21 cellular contexts compared by ENCODE assay signal in genomic region chr5:78095119-78095518, GRCh38.
"Had no signal": no experiment of that assay in that cellular context is flagged by ENCODE, and none has a peak within 500 bp of the region (broad histone marks: within the 10 kb centered on the region; RNA-seq: fewer than 3 reads in every experiment).

No MANE protein-coding gene starts in this region.

- H3K9me3 ChIP-seq: left lung, lower lobe of right lung, psoas muscle, spleen, testis, tibial artery had no signal

- H3K4me3 ChIP-seq: coronary artery, left lung, lower lobe of right lung, psoas muscle, skin epidermis, spleen, testis, tibial artery had no signal

- H3K4me1 Mint-ChIP-seq: immature natural killer cell; nephron progenitor cell; stimulated activated memory B cell treated with anti-CD40 and anti-IgM and Interleukin-4, amounts not matched to agents 10 μg/mL and 1 μg/mL and 100 μg/mL, for 72 hours had no signal

- ATAC-seq: effector memory CD8-positive, alpha-beta T cell; left lung; lower lobe of right lung; naive thymus-derived CD8-positive, alpha-beta T cell; psoas muscle; right cardiac atrium; stimulated activated memory B cell treated with anti-CD40 and anti-IgM and Interleukin-4, amounts not matched to agents 10 μg/mL and 1 μg/mL and 100 μg/mL, for 72 hours; stimulated activated naive CD8-positive, alpha-beta T cell treated with anti-CD3 and anti-CD28 coated beads, Interleukin-15, Interleukin-2, amounts not matched to agents 100 U/mL and 50 U/mL, for 24 hours had no signal

- H3K9me3 Mint-ChIP-seq: effector memory CD8-positive, alpha-beta T cell; immature natural killer cell; stimulated activated memory B cell treated with anti-CD40 and anti-IgM and Interleukin-4, amounts not matched to agents 10 μg/mL and 1 μg/mL and 100 μg/mL, for 72 hours had no signal

- H3K4me1 ChIP-seq: left lung, lower lobe of right lung, psoas muscle, spleen, testis, tibial artery had no signal

- H3K27ac ChIP-seq: coronary artery, left lung, lower lobe of right lung, psoas muscle, skin epidermis, spleen, testis, tibial artery had no signal

- DNase-seq: dermis blood vessel endothelial cell; effector memory CD8-positive, alpha-beta T cell; hypothalamus; immature natural killer cell; left lung; lower lobe of right lung; naive thymus-derived CD8-positive, alpha-beta T cell; nephron progenitor cell; nucleus accumbens; psoas muscle; right cardiac atrium; spleen; stimulated activated CD4-positive, alpha-beta T cell treated with anti-CD3 and anti-CD28 coated beads, Interleukin-4, amount 100 ng/mL, for 4 hours; stimulated activated naive CD8-positive, alpha-beta T cell treated with anti-CD3 and anti-CD28 coated beads, Interleukin-15, Interleukin-2, amounts not matched to agents 100 U/mL and 50 U/mL, for 24 hours; substantia nigra; testis; tibial artery had no signal

- H3K27ac Mint-ChIP-seq: effector memory CD8-positive, alpha-beta T cell; naive thymus-derived CD8-positive, alpha-beta T cell; nephron progenitor cell; stimulated activated memory B cell treated with anti-CD40 and anti-IgM and Interleukin-4, amounts not matched to agents 10 μg/mL and 1 μg/mL and 100 μg/mL, for 72 hours; type B pancreatic cell had no signal

- H3K27me3 ChIP-seq: left lung, spleen, testis, tibial artery had no signal

- H3K27me3 Mint-ChIP-seq: effector memory CD8-positive, alpha-beta T cell; naive thymus-derived CD8-positive, alpha-beta T cell; stimulated activated memory B cell treated with anti-CD40 and anti-IgM and Interleukin-4, amounts not matched to agents 10 μg/mL and 1 μg/mL and 100 μg/mL, for 72 hours; type B pancreatic cell had no signal

- H3K4me3 Mint-ChIP-seq: effector memory CD8-positive, alpha-beta T cell; immature natural killer cell; naive thymus-derived CD8-positive, alpha-beta T cell; nephron progenitor cell; stimulated activated memory B cell treated with anti-CD40 and anti-IgM and Interleukin-4, amounts not matched to agents 10 μg/mL and 1 μg/mL and 100 μg/mL, for 72 hours; type B pancreatic cell had no signal
